24 cellular contexts compared by ENCODE assay signal in genomic region chr12:119601877-119602536, GRCh38. TPM values are rescaled to one million over a fixed set of nuclear protein-coding genes. Genes with fewer than 3 reads are reported as not detected.
"Had no signal": no experiment of that assay in that cellular context is flagged by ENCODE, and none has a peak within 500 bp of the region (broad histone marks: within the 10 kb centered on the region; RNA-seq: fewer than 3 reads in every experiment).

No MANE protein-coding gene starts in this region.

- H2AFZ ChIP-seq: neural progenitor cell had no signal

- H3K9ac ChIP-seq: neural progenitor cell had no signal

- ATAC-seq: activated CD4-positive, alpha-beta T cell treated with anti-CD3 and anti-CD28 coated beads for 36 hours; left lung; naive thymus-derived CD4-positive, alpha-beta T cell; upper lobe of right lung; WTC11 had no signal

- H3K36me3 ChIP-seq: breast epithelium, left lung, neural progenitor cell, right atrium auricular region, thoracic aorta, upper lobe of right lung had no signal

- H3K27me3 ChIP-seq: right atrium auricular region, upper lobe of right lung had no signal

- H3K4me1 ChIP-seq: breast epithelium, left lung, neural progenitor cell, right atrium auricular region, upper lobe of right lung had no signal

- H3K27ac ChIP-seq: breast epithelium, left lung, neural progenitor cell, right atrium auricular region, thoracic aorta, upper lobe of right lung had no signal

- H3K9me3 ChIP-seq: breast epithelium, left lung, right atrium auricular region, thoracic aorta, upper lobe of right lung had no signal

- DNase-seq: activated CD4-positive, alpha-beta T cell treated with anti-CD3 and anti-CD28 coated beads for 36 hours; activated CD4-positive, alpha-beta T cell treated with anti-CD3 and anti-CD28 coated beads, Interleukin-2, amount 50 U/mL, for 4 hours; activated CD8-positive, alpha-beta memory T cell treated with anti-CD3 and anti-CD28 coated beads, Interleukin-2, amount 50 U/mL, for 48 hours; activated naive CD4-positive, alpha-beta T cell treated with anti-CD3 and anti-CD28 coated beads for 36 hours; activated naive CD8-positive, alpha-beta T cell treated with anti-CD3 and anti-CD28 coated beads, Interleukin-2, amount 10 ng/mL, durations not matched to agents 7 days and 5 days; activated T-cell treated with anti-CD3 and anti-CD28 coated beads, Interleukin-2, amount 50 U/mL, for 48 hours; amniotic stem cell; cortex of kidney; foreskin fibroblast; left lung; naive thymus-derived CD4-positive, alpha-beta T cell; stimulated activated CD4-positive, alpha-beta T cell treated with anti-CD3 and anti-CD28 coated beads, Interleukin-4, amount 100 ng/mL, for 24 hours; stimulated activated naive CD4-positive, alpha-beta T cell treated with Interleukin-2 at 50 U/mL for 16 hours; upper lobe of right lung had no signal

- H3K4me2 ChIP-seq: neural progenitor cell had no signal

- H3K4me3 ChIP-seq: breast epithelium, left lung, lung, neural progenitor cell, right atrium auricular region, thoracic aorta, upper lobe of right lung had no signal

RNA-seq across cellular contexts. Expression of gene TMEM233, which starts 8.4 kb away (rescaled TPM):
- total RNA-seq: activated CD4-positive, alpha-beta T cell treated with anti-CD3 and anti-CD28 coated beads for 36 hours; activated CD8-positive, alpha-beta memory T cell treated with anti-CD3 and anti-CD28 coated beads for 36 hours; activated naive CD4-positive, alpha-beta T cell treated with anti-CD3 and anti-CD28 coated beads for 36 hours; activated naive CD8-positive, alpha-beta T cell treated with anti-CD3 and anti-CD28 coated beads, Interleukin-2, amount 10 ng/mL, durations not matched to agents 7 days and 5 days; cerebellum; naive thymus-derived CD4-positive, alpha-beta T cell; T-helper 2 cell treated with Interferon-gamma antibody and Interleukin-4, amounts not matched to agents 100 ng/mL and 5 ng/mL, for 36 hours had no signal
- polyA plus RNA-seq: fibroblast of lung; naive thymus-derived CD4-positive, alpha-beta T cell had no signal
